In genomic region chr5:17219006-17219422, GRCh38 we compare ENCODE assay signal across 8 cellular contexts. TPM values are rescaled to one million over a fixed set of nuclear protein-coding genes. Genes with fewer than 3 reads are reported as not detected.
DNase-seq lines count a peak whose midpoint lies in the region; ATAC-seq lines count a peak whose summit lies in the region.

No MANE protein-coding gene starts in this region.

- H3K27ac ChIP-seq in right cardiac atrium (ENCODE audit: low read length) (no peak overlapping the region), SJCRH30 (no peak overlapping the region)

- no peaks in the 10 kb centered on the region for H3K9me3 Mint-ChIP-seq in activated naive CD4-positive, alpha-beta T cell treated with anti-CD3 and anti-CD28 coated beads for 36 hours
- H3K9me3 Mint-ChIP-seq in activated naive CD4-positive, alpha-beta T cell treated with anti-CD3 and anti-CD28 coated beads, Interleukin-2, amount 50 U/mL, for 72 hours: no peaks in the 10 kb centered on the region

- H3K9me3 ChIP-seq in T-helper 17 cell (ENCODE audit: control insufficient read depth, low read length, poor library complexity, severe bottlenecking) (no peaks in the 10 kb centered on the region), right cardiac atrium (ENCODE audit: control insufficient read depth, low read length) (peaks cover 6% of the 10 kb centered on the region), SJCRH30 (replicated peaks) (no peaks in the 10 kb centered on the region)

- peak overlapping the region; percentile 70 for H3K4me3 ChIP-seq in right cardiac atrium (ENCODE audit: low read length)
- peak overlapping the region; percentile 96 for H3K4me3 ChIP-seq in skeletal muscle cell (ENCODE audit: low read depth, low read length)
- no peak overlapping the region for H3K4me3 ChIP-seq in SJCRH30

- H3K27ac Mint-ChIP-seq in activated naive CD4-positive, alpha-beta T cell treated with anti-CD3 and anti-CD28 coated beads for 36 hours: no peak overlapping the region
- no peak overlapping the region for H3K27ac Mint-ChIP-seq in activated naive CD4-positive, alpha-beta T cell treated with anti-CD3 and anti-CD28 coated beads, Interleukin-2, amount 50 U/mL, for 72 hours
- no peak overlapping the region for H3K27ac Mint-ChIP-seq in T-helper 17 cell

- no peaks in the 10 kb centered on the region for H3K36me3 ChIP-seq in SJCRH30

- ATAC-seq in activated naive CD4-positive, alpha-beta T cell treated with anti-CD3 and anti-CD28 coated beads, Interleukin-2, amount 50 U/mL, for 72 hours: no peak
- ATAC-seq in HG03175 (IDR thresholded peaks at IDR 0.05; ENCODE audit: unreplicated experiment) (peak; percentile 4), T-helper 17 cell (no peak), right cardiac atrium (no peak)

- H3K27me3 Mint-ChIP-seq in activated naive CD4-positive, alpha-beta T cell treated with anti-CD3 and anti-CD28 coated beads for 36 hours (ENCODE audit: low read depth): peaks cover 51% of the 10 kb centered on the region
- peaks cover 35% of the 10 kb centered on the region for H3K27me3 Mint-ChIP-seq in T-helper 17 cell

- H3K36me3 Mint-ChIP-seq in activated naive CD4-positive, alpha-beta T cell treated with anti-CD3 and anti-CD28 coated beads for 36 hours (ENCODE audit: low read depth): peaks cover 2% of the 10 kb centered on the region
- H3K36me3 Mint-ChIP-seq in activated naive CD4-positive, alpha-beta T cell treated with anti-CD3 and anti-CD28 coated beads, Interleukin-2, amount 50 U/mL, for 72 hours: peaks cover 0 to 16% of the 10 kb centered on the region in 2 donors
- H3K36me3 Mint-ChIP-seq in T-helper 17 cell (ENCODE audit: low read depth): peaks cover 2% of the 10 kb centered on the region

- peak overlapping the region; percentile 32 for H3K4me3 Mint-ChIP-seq in activated naive CD4-positive, alpha-beta T cell treated with anti-CD3 and anti-CD28 coated beads for 36 hours
- peak overlapping the region; percentile 67 for H3K4me3 Mint-ChIP-seq in T-helper 17 cell

- intact Hi-C loops in activated naive CD4-positive, alpha-beta T cell treated with anti-CD3 and anti-CD28 coated beads for 36 hours (cut with micrococcal nuclease): no loop called here
- intact Hi-C loops in right cardiac atrium (cut with DNase I): loop anchor here in 2 of 4 donors (5.0 kb wide), 1 partner anchor 1093 kb away; no protein-coding TSS in a partner anchor

- H3K4me1 Mint-ChIP-seq in activated naive CD4-positive, alpha-beta T cell treated with anti-CD3 and anti-CD28 coated beads for 36 hours (ENCODE audit: low read depth): peaks cover 14% of the 10 kb centered on the region
- H3K4me1 Mint-ChIP-seq in T-helper 17 cell: peaks cover 5% of the 10 kb centered on the region

- H3K4me1 ChIP-seq in right cardiac atrium (ENCODE audit: control insufficient read depth, insufficient read depth, low read length) (no peaks in the 10 kb centered on the region), SJCRH30 (no peaks in the 10 kb centered on the region)

- 10% methylated on average over 20 of the region's 20 CpGs for WGBS in right cardiac atrium

- DNase-seq in activated naive CD4-positive, alpha-beta T cell treated with anti-CD3 and anti-CD28 coated beads for 36 hours: no peak
- no peak for DNase-seq in activated naive CD4-positive, alpha-beta T cell treated with anti-CD3 and anti-CD28 coated beads, Interleukin-2, amount 50 U/mL, for 72 hours (ENCODE audit: low spot score in 2 of 2)
- DNase-seq in T-helper 17 cell (no peak), right cardiac atrium (peak in 1 of 3 donors; percentile 49), skeletal muscle cell (ENCODE audit: low read depth) (no peak), SJCRH30 (no peak), superior temporal gyrus (ENCODE audit: extremely low spot score) (no peak)

- CTCF ChIA-PET in activated naive CD4-positive, alpha-beta T cell treated with anti-CD3 and anti-CD28 coated beads for 36 hours (lab: Charles Lee): no interaction called here

- H3K27me3 ChIP-seq in right cardiac atrium (ENCODE audit: control insufficient read depth, insufficient read depth): no peaks in the 10 kb centered on the region
- no peaks in the 10 kb centered on the region for H3K27me3 ChIP-seq in SJCRH30

RNA-seq across cellular contexts. Expression of gene BASP1, which starts 1.6 kb away (rescaled TPM):
- total RNA-seq in activated naive CD4-positive, alpha-beta T cell treated with anti-CD3 and anti-CD28 coated beads for 36 hours: under 1 TPM; 0.62 to 0.94 TPM
- total RNA-seq in activated naive CD4-positive, alpha-beta T cell treated with anti-CD3 and anti-CD28 coated beads, Interleukin-2, amount 50 U/mL, for 72 hours: under 1 TPM; 0.16 to 0.76 TPM
- 1 to 10 TPM; 1.4 to 2.4 TPM for total RNA-seq in T-helper 17 cell
- total RNA-seq in right cardiac atrium: 10 to 100 TPM in 1 of 4 donors, 1 to 10 TPM in 3; 3.8 to 12.0 (median 8.8) TPM
- polyA plus RNA-seq in right cardiac atrium: 4.8 TPM
- total RNA-seq in SJCRH30 (2014; rRNA removed; shearing (Covaris generic)): not detected in 2 replicates
